ENCODE assay signal across 13 cellular contexts in genomic region chr12:31687101-31687527, GRCh38. TPM values are rescaled to one million over a fixed set of nuclear protein-coding genes. Genes with fewer than 3 reads are reported as not detected.
A peak's percentile ranks its signal among the peaks of the same experiment; 100 is the strongest.
DNase-seq lines count a peak whose midpoint lies in the region; ATAC-seq and TF ChIP-seq lines count a peak whose summit lies in the region.
"Had no signal": no experiment of that assay in that cellular context is flagged by ENCODE, and none has a peak within 500 bp of the region (broad histone marks: within the 10 kb centered on the region; RNA-seq: fewer than 3 reads in every experiment).

No MANE protein-coding gene starts in this region.

- H3K36me3 ChIP-seq in mesenchymal stem cell (ENCODE audit: control insufficient read depth in 1 of 2, insufficient read depth in 2 of 2, low read depth in 1 of 2, low read length in 2 of 2): peaks cover 0 to 4% of the 10 kb centered on the region in 2 experiments
- H3K36me3 ChIP-seq: SJCRH30 had no signal

- no peak for TF ChIP-seq CTCF in activated CD8-positive, alpha-beta T cell treated with anti-CD3 and anti-CD28 coated beads for 36 hours (IDR thresholded peaks at IDR 0.05)
- no peak for TF ChIP-seq CTCF in coronary artery (IDR thresholded peaks at IDR 0.05)

- no peak overlapping the region for H2BK15ac ChIP-seq in mesenchymal stem cell (ENCODE audit: low read depth, poor library complexity, severe bottlenecking)

- no peak overlapping the region for H3K4me3 Mint-ChIP-seq in activated CD8-positive, alpha-beta T cell treated with anti-CD3 and anti-CD28 coated beads for 36 hours
- no peak overlapping the region for H3K4me3 Mint-ChIP-seq in activated CD8-positive, alpha-beta T cell treated with anti-CD3 and anti-CD28 coated beads, Interleukin-2, amount 10 ng/mL, durations not matched to agents 7 days and 5 days
- H3K4me3 Mint-ChIP-seq in stimulated activated naive B cell treated with anti-CD40 and anti-IgM and Interleukin-4, amounts not matched to agents 10 μg/mL and 1 μg/mL and 100 μg/mL, for 72 hours: peak overlapping the region; percentile 88 to 90
- H3K4me3 Mint-ChIP-seq: activated T-cell treated with anti-CD3 and anti-CD28 coated beads, Interleukin-2, amount 50 U/mL, for 72 hours had no signal

- H3K27me3 Mint-ChIP-seq in activated CD8-positive, alpha-beta T cell treated with anti-CD3 and anti-CD28 coated beads for 36 hours: no peaks in the 10 kb centered on the region
- no peaks in the 10 kb centered on the region for H3K27me3 Mint-ChIP-seq in activated CD8-positive, alpha-beta T cell treated with anti-CD3 and anti-CD28 coated beads, Interleukin-2, amount 10 ng/mL, durations not matched to agents 7 days and 5 days (ENCODE audit: low read depth)
- no peaks in the 10 kb centered on the region for H3K27me3 Mint-ChIP-seq in stimulated activated naive B cell treated with anti-CD40 and anti-IgM and Interleukin-4, amounts not matched to agents 10 μg/mL and 1 μg/mL and 100 μg/mL, for 72 hours

- H3K18ac ChIP-seq in mesenchymal stem cell (ENCODE audit: low read depth in 1 of 2, low read length in 2 of 2): no peak overlapping the region

- H3K36me3 Mint-ChIP-seq in activated CD8-positive, alpha-beta T cell treated with anti-CD3 and anti-CD28 coated beads for 36 hours (ENCODE audit: low read depth): peaks cover 45% of the 10 kb centered on the region
- peaks cover 33% of the 10 kb centered on the region for H3K36me3 Mint-ChIP-seq in activated CD8-positive, alpha-beta T cell treated with anti-CD3 and anti-CD28 coated beads, Interleukin-2, amount 10 ng/mL, durations not matched to agents 7 days and 5 days (ENCODE audit: low read depth)
- H3K36me3 Mint-ChIP-seq in stimulated activated naive B cell treated with anti-CD40 and anti-IgM and Interleukin-4, amounts not matched to agents 10 μg/mL and 1 μg/mL and 100 μg/mL, for 72 hours: peaks cover 27 to 52% of the 10 kb centered on the region in 2 donors

- intact Hi-C loops in activated CD8-positive, alpha-beta T cell treated with anti-CD3 and anti-CD28 coated beads for 36 hours (cut with micrococcal nuclease): loop anchor here (10.0 kb wide), 1 partner anchor 278 kb away; no protein-coding TSS in a partner anchor

- DNase-seq in activated CD8-positive, alpha-beta T cell treated with anti-CD3 and anti-CD28 coated beads for 36 hours: no peak
- DNase-seq in activated CD8-positive, alpha-beta T cell treated with anti-CD3 and anti-CD28 coated beads, Interleukin-2, amount 10 ng/mL, durations not matched to agents 7 days and 5 days: no peak
- DNase-seq in SIG-M5 treated with dmso at 0.1 percent for 504 hours (lab: John Stamatoyannopoulos, UW; ENCODE audit: unreplicated experiment) (peak; percentile 98), coronary artery (ENCODE audit: low spot score) (no peak), mesenchymal stem cell (no peak)
- DNase-seq in stimulated activated naive B cell treated with anti-CD40 and anti-IgM and Interleukin-4, amounts not matched to agents 10 μg/mL and 1 μg/mL and 100 μg/mL, for 72 hours: peak; percentile 69
- DNase-seq: 8988T; activated T-cell treated with anti-CD3 and anti-CD28 coated beads, Interleukin-2, amount 50 U/mL, for 72 hours; kidney glomerular epithelial cell; SJCRH30 had no signal

- H3K4me2 ChIP-seq in mesenchymal stem cell (ENCODE audit: low read length, poor library complexity, severe bottlenecking): no peak overlapping the region

- H3K27ac Mint-ChIP-seq in activated CD8-positive, alpha-beta T cell treated with anti-CD3 and anti-CD28 coated beads for 36 hours: peak overlapping the region; percentile 46
- H3K27ac Mint-ChIP-seq in activated CD8-positive, alpha-beta T cell treated with anti-CD3 and anti-CD28 coated beads, Interleukin-2, amount 10 ng/mL, durations not matched to agents 7 days and 5 days: no peak overlapping the region
- peak overlapping the region; percentile 99 for H3K27ac Mint-ChIP-seq in stimulated activated naive B cell treated with anti-CD40 and anti-IgM and Interleukin-4, amounts not matched to agents 10 μg/mL and 1 μg/mL and 100 μg/mL, for 72 hours
- H3K27ac Mint-ChIP-seq: activated T-cell treated with anti-CD3 and anti-CD28 coated beads, Interleukin-2, amount 50 U/mL, for 72 hours had no signal

- H3K4me1 ChIP-seq in mesenchymal stem cell (ENCODE audit: control insufficient read depth, insufficient read depth, low read depth, low read length): no peaks in the 10 kb centered on the region
- H3K4me1 ChIP-seq: SJCRH30, tibial nerve had no signal

- no peak overlapping the region for H3K4me3 ChIP-seq in coronary artery
- no peak overlapping the region for H3K4me3 ChIP-seq in mesenchymal stem cell (ENCODE audit: insufficient read depth in 1 of 2, low read depth in 1 of 2, low read length in 2 of 2)
- H3K4me3 ChIP-seq: SJCRH30, tibial nerve had no signal

- peak overlapping the region in 1 of 2 experiments; percentile 55 for H3K14ac ChIP-seq in mesenchymal stem cell (ENCODE audit: low read length in 2 of 2)

- H2BK120ac ChIP-seq in mesenchymal stem cell (ENCODE audit: low read depth, low read length): no peak overlapping the region

- H3K9me3 Mint-ChIP-seq in activated CD8-positive, alpha-beta T cell treated with anti-CD3 and anti-CD28 coated beads for 36 hours: peaks cover 15% of the 10 kb centered on the region
- H3K9me3 Mint-ChIP-seq in activated CD8-positive, alpha-beta T cell treated with anti-CD3 and anti-CD28 coated beads, Interleukin-2, amount 10 ng/mL, durations not matched to agents 7 days and 5 days (ENCODE audit: insufficient read depth): peaks cover 11% of the 10 kb centered on the region
- H3K9me3 Mint-ChIP-seq in stimulated activated naive B cell treated with anti-CD40 and anti-IgM and Interleukin-4, amounts not matched to agents 10 μg/mL and 1 μg/mL and 100 μg/mL, for 72 hours: peaks cover 3 to 7% of the 10 kb centered on the region in 2 donors

- no peaks in the 10 kb centered on the region for H3K27me3 ChIP-seq in mesenchymal stem cell (ENCODE audit: control insufficient read depth in 1 of 2, insufficient read depth in 1 of 2, low read length in 2 of 2)
- H3K27me3 ChIP-seq: SJCRH30, tibial nerve had no signal

- CTCF ChIA-PET in activated CD8-positive, alpha-beta T cell treated with anti-CD3 and anti-CD28 coated beads for 36 hours (lab: Charles Lee): no interaction called here
- CTCF ChIA-PET in activated CD8-positive, alpha-beta T cell treated with anti-CD3 and anti-CD28 coated beads, Interleukin-2, amount 10 ng/mL, durations not matched to agents 7 days and 5 days (lab: Charles Lee): interaction anchor here (0.7 kb wide), 1 partner anchor 10 kb away, joined by 4 read pairs; no protein-coding TSS in a partner anchor

- POLR2A ChIA-PET in activated CD8-positive, alpha-beta T cell treated with anti-CD3 and anti-CD28 coated beads for 36 hours (lab: Charles Lee): interaction anchor here (1.0 kb wide), 1 partner anchor 272 kb away, joined by 3 read pairs; the partner anchor contains the start of gene RESF1
- POLR2A ChIA-PET in activated CD8-positive, alpha-beta T cell treated with anti-CD3 and anti-CD28 coated beads, Interleukin-2, amount 10 ng/mL, durations not matched to agents 7 days and 5 days (lab: Charles Lee): no interaction called here

- no peaks in the 10 kb centered on the region for H3K79me1 ChIP-seq in mesenchymal stem cell (replicated peaks; ENCODE audit: low read length, poor library complexity, severe bottlenecking)

- H2AK5ac ChIP-seq in mesenchymal stem cell (ENCODE audit: low read length, severe bottlenecking): no peak overlapping the region

- H3K27ac ChIP-seq in coronary artery (no peak overlapping the region), mesenchymal stem cell (ENCODE audit: low read length, poor library complexity, severe bottlenecking) (no peak overlapping the region)
- H3K27ac ChIP-seq: SJCRH30, tibial nerve had no signal

- H2BK5ac ChIP-seq in mesenchymal stem cell (ENCODE audit: low read depth, low read length, poor library complexity, severe bottlenecking): no peak overlapping the region

- H3K9me3 ChIP-seq in mesenchymal stem cell (ENCODE audit: control insufficient read depth, low read length): peaks cover 21% of the 10 kb centered on the region
- H3K9me3 ChIP-seq: SJCRH30 had no signal

- WGBS in mesenchymal stem cell: 100% methylated on average over 3 of the region's 3 CpGs

- H2AFZ ChIP-seq in mesenchymal stem cell (ENCODE audit: low read depth, low read length): no peak overlapping the region

- H4K91ac ChIP-seq in mesenchymal stem cell (ENCODE audit: low read length): no peak overlapping the region

- ATAC-seq in activated CD8-positive, alpha-beta T cell treated with anti-CD3 and anti-CD28 coated beads for 36 hours: no peak
- no peak for ATAC-seq in activated CD8-positive, alpha-beta T cell treated with anti-CD3 and anti-CD28 coated beads, Interleukin-2, amount 10 ng/mL, durations not matched to agents 7 days and 5 days
- ATAC-seq in HG02981 (IDR thresholded peaks at IDR 0.05; ENCODE audit: unreplicated experiment) (peak; percentile 59), GM21528 (IDR thresholded peaks at IDR 0.05; ENCODE audit: low FRiP score, unreplicated experiment) (no peak)
- ATAC-seq in stimulated activated naive B cell treated with anti-CD40 and anti-IgM and Interleukin-4, amounts not matched to agents 10 μg/mL and 1 μg/mL and 100 μg/mL, for 72 hours (replicated peaks): peak; percentile 97
- ATAC-seq: activated T-cell treated with anti-CD3 and anti-CD28 coated beads, Interleukin-2, amount 50 U/mL, for 72 hours had no signal

- no peak overlapping the region for H3K9ac ChIP-seq in mesenchymal stem cell (ENCODE audit: low read length)

- no peak overlapping the region for H3K23ac ChIP-seq in mesenchymal stem cell (ENCODE audit: low read length in 2 of 2)

- H3K4ac ChIP-seq in mesenchymal stem cell (ENCODE audit: low read depth in 1 of 2, low read length in 2 of 2): no peak overlapping the region

- peaks cover 10% of the 10 kb centered on the region for H3K4me1 Mint-ChIP-seq in activated CD8-positive, alpha-beta T cell treated with anti-CD3 and anti-CD28 coated beads for 36 hours (ENCODE audit: low read depth)
- peaks cover 6% of the 10 kb centered on the region for H3K4me1 Mint-ChIP-seq in activated CD8-positive, alpha-beta T cell treated with anti-CD3 and anti-CD28 coated beads, Interleukin-2, amount 10 ng/mL, durations not matched to agents 7 days and 5 days (ENCODE audit: low read depth)
- peaks cover 12 to 22% of the 10 kb centered on the region in 2 donors for H3K4me1 Mint-ChIP-seq in stimulated activated naive B cell treated with anti-CD40 and anti-IgM and Interleukin-4, amounts not matched to agents 10 μg/mL and 1 μg/mL and 100 μg/mL, for 72 hours

- H2BK12ac ChIP-seq in mesenchymal stem cell (ENCODE audit: low read length in 2 of 2): no peak overlapping the region

- no peak overlapping the region for H4K8ac ChIP-seq in mesenchymal stem cell (ENCODE audit: low read length)

RNA-seq across cellular contexts. Expression of gene ETFBKMT, which starts 27.6 kb away (rescaled TPM):
- total RNA-seq in activated CD8-positive, alpha-beta T cell treated with anti-CD3 and anti-CD28 coated beads for 36 hours: 1 to 10 TPM in 1 of 2 experiments, under 1 TPM in 1; 0.99 to 1.1 TPM
- total RNA-seq in activated CD8-positive, alpha-beta T cell treated with anti-CD3 and anti-CD28 coated beads, Interleukin-2, amount 10 ng/mL, durations not matched to agents 7 days and 5 days: 1 to 10 TPM; 1.0 to 1.4 TPM
- polyA plus RNA-seq in mesenchymal stem cell (2013, experiment 1 of 2): 1.1 TPM
- polyA plus RNA-seq in mesenchymal stem cell (2013, experiment 2 of 2): 1.1 TPM

RNA-seq across cellular contexts. Expression of gene AMN1, which starts 41.7 kb away (rescaled TPM):
- 1 to 10 TPM; 3.5 to 4.1 TPM for total RNA-seq in activated CD8-positive, alpha-beta T cell treated with anti-CD3 and anti-CD28 coated beads for 36 hours
- 1 to 10 TPM; 3.4 to 3.5 TPM for total RNA-seq in activated CD8-positive, alpha-beta T cell treated with anti-CD3 and anti-CD28 coated beads, Interleukin-2, amount 10 ng/mL, durations not matched to agents 7 days and 5 days
- 5.9 TPM for polyA plus RNA-seq in mesenchymal stem cell (2013, experiment 1 of 2)
- polyA plus RNA-seq in mesenchymal stem cell (2013, experiment 2 of 2): 6.3 TPM

Comparison
In these comparisons a context has a peak if more than half of its experiments do, and no peak if none do; other contexts are left out.
1. ATAC-seq: peak in HG02981 (single experiment) and stimulated activated naive B cell treated with anti-CD40 and anti-IgM and Interleukin-4, amounts not matched to agents 10 μg/mL and 1 μg/mL and 100 μg/mL, for 72 hours (2 of 2); none in activated CD8-positive, alpha-beta T cell treated with anti-CD3 and anti-CD28 coated beads for 36 hours (single experiment), activated CD8-positive, alpha-beta T cell treated with anti-CD3 and anti-CD28 coated beads, Interleukin-2, amount 10 ng/mL, durations not matched to agents 7 days and 5 days (single experiment) and GM21528 (single experiment).
2. DNase-seq: peak in SIG-M5 treated with dmso at 0.1 percent for 504 hours (single experiment) and stimulated activated naive B cell treated with anti-CD40 and anti-IgM and Interleukin-4, amounts not matched to agents 10 μg/mL and 1 μg/mL and 100 μg/mL, for 72 hours (single experiment); none in activated CD8-positive, alpha-beta T cell treated with anti-CD3 and anti-CD28 coated beads for 36 hours (single experiment), activated CD8-positive, alpha-beta T cell treated with anti-CD3 and anti-CD28 coated beads, Interleukin-2, amount 10 ng/mL, durations not matched to agents 7 days and 5 days (single experiment), coronary artery (single experiment) and mesenchymal stem cell (single experiment).
3. H3K4me3 Mint-ChIP-seq: peak in stimulated activated naive B cell treated with anti-CD40 and anti-IgM and Interleukin-4, amounts not matched to agents 10 μg/mL and 1 μg/mL and 100 μg/mL, for 72 hours (2 of 2); none in activated CD8-positive, alpha-beta T cell treated with anti-CD3 and anti-CD28 coated beads for 36 hours (single experiment) and activated CD8-positive, alpha-beta T cell treated with anti-CD3 and anti-CD28 coated beads, Interleukin-2, amount 10 ng/mL, durations not matched to agents 7 days and 5 days (single experiment).